ENCODE assay signal across 14 cellular contexts in the genomic region with DNA sequence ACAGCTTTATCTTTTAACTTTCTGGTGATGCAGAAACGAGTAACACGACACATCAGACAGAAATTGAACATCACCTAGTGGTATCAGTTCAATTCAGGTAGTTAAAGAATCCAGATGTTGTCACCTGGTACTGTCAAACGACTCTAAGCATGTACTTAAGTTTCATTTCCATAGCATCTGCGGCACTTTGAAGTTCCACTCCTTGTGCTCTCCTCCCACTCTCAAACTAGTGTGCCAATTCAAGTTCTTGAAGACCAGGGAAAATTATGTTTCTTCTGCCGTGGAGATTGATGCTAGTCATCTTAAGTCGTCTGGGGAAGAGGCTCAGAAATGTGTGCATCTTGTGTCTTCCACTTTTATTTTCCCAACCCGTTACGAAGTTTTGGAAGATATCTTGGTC. TPM values are rescaled to one million over a fixed set of nuclear protein-coding genes. Genes with fewer than 3 reads are reported as not detected.
DNase-seq lines count a peak whose midpoint lies in the region; ATAC-seq and TF ChIP-seq lines count a peak whose summit lies in the region.
"Had no signal": no experiment of that assay in that cellular context is flagged by ENCODE, and none has a peak within 500 bp of the region (broad histone marks: within the 10 kb centered on the region; RNA-seq: fewer than 3 reads in every experiment).

No MANE protein-coding gene starts in this region.

- H3K79me2 ChIP-seq in mesendoderm (ENCODE audit: control insufficient read depth, insufficient read depth, low read length): peaks cover 4% of the 10 kb centered on the region

- no peaks in the 10 kb centered on the region for H3K4me1 ChIP-seq in right atrium auricular region
- no peaks in the 10 kb centered on the region for H3K4me1 ChIP-seq in mesendoderm (ENCODE audit: control insufficient read depth, low read depth, low read length)

- H3K27me3 ChIP-seq in right atrium auricular region (no peaks in the 10 kb centered on the region), mesendoderm (ENCODE audit: insufficient read depth, low read length, poor library complexity) (no peaks in the 10 kb centered on the region)

- no CpG with 5 or more reads among the region's 8 CpGs for WGBS in mesendoderm (ENCODE audit: extremely low coverage, insufficient coverage, low lambda C conversion rate)

- intact Hi-C loops in left ventricle myocardium superior (cut with micrococcal nuclease): no loop called here

- H2BK120ac ChIP-seq in mesendoderm (ENCODE audit: low read depth, low read length): no peak overlapping the region

- H3K36me3 ChIP-seq in right atrium auricular region (no peaks in the 10 kb centered on the region), mesendoderm (ENCODE audit: control insufficient read depth, insufficient read depth, low read length) (no peaks in the 10 kb centered on the region)

- no peak overlapping the region for H3K27ac Mint-ChIP-seq in endothelial cell (ENCODE audit: unreplicated experiment)
- H3K27ac Mint-ChIP-seq: effector memory CD8-positive, alpha-beta T cell had no signal

- no peak overlapping the region for H4K5ac ChIP-seq in mesendoderm (ENCODE audit: low read length)

- peaks cover 5% of the 10 kb centered on the region for H3K4me1 Mint-ChIP-seq in endothelial cell (ENCODE audit: unreplicated experiment)

- no peaks in the 10 kb centered on the region for H3K9me3 Mint-ChIP-seq in endothelial cell (ENCODE audit: unreplicated experiment)
- H3K9me3 Mint-ChIP-seq: effector memory CD8-positive, alpha-beta T cell had no signal

- H3K4ac ChIP-seq in mesendoderm (ENCODE audit: low read depth, low read length): no peak overlapping the region

- no peak overlapping the region for H2AK5ac ChIP-seq in mesendoderm (ENCODE audit: low read length)

- in situ Hi-C loops in GM13976 (cut with MboI; ENCODE audit: low sequenced_read_pairs, unreplicated experiment): no loop called here

- no peak overlapping the region for H2BK5ac ChIP-seq in mesendoderm (ENCODE audit: low read length)

- H3K79me1 ChIP-seq in mesendoderm (ENCODE audit: low read length): no peaks in the 10 kb centered on the region

- ATAC-seq in left ventricle myocardium superior (no peak), HG03571 (IDR thresholded peaks at IDR 0.05; ENCODE audit: unreplicated experiment) (no peak)
- ATAC-seq: effector memory CD8-positive, alpha-beta T cell had no signal

- H3K4me3 ChIP-seq in right atrium auricular region (peak overlapping the region; percentile 33 to 44), mesendoderm (ENCODE audit: low read length) (peak overlapping the region; percentile 78)

- H3K4me3 Mint-ChIP-seq in endothelial cell (ENCODE audit: unreplicated experiment): peak overlapping the region; percentile 89

- peak overlapping the region; percentile 78 for H3K9ac ChIP-seq in mesendoderm (ENCODE audit: low read length)

- no peak overlapping the region for H3K18ac ChIP-seq in mesendoderm (ENCODE audit: low read length)

- DNase-seq in right atrium auricular region (ENCODE audit: low spot score) (no peak), left ventricle myocardium superior (no peak), endothelial cell (ENCODE audit: low spot score) (no peak), mesendoderm (no peak), GM13976 (ENCODE audit: low spot score) (no peak), NCI-H2029 (lab: John Stamatoyannopoulos, UW) (no peak)
- no peak for DNase-seq in activated effector memory CD4-positive, alpha-beta T cell treated with Interleukin-2 at 50 U/mL for 16 hours
- DNase-seq: ACHN; activated CD4-positive, alpha-beta T cell treated with anti-CD3 and anti-CD28 coated beads for 1 hour; Calu3; effector memory CD8-positive, alpha-beta T cell; NCI-H2171 had no signal

- no peak overlapping the region for H4K8ac ChIP-seq in mesendoderm (ENCODE audit: low read depth, low read length)

- TF ChIP-seq CTCF in right atrium auricular region (IDR thresholded peaks at IDR 0.05) (no peak), endothelial cell (IDR thresholded peaks at IDR 0.05; ENCODE audit: unreplicated experiment) (no peak), GM13976 (IDR thresholded peaks at IDR 0.05; ENCODE audit: borderline replicate concordance, control extremely low read depth, extremely low read depth, insufficient read depth, missing control alignments) (no peak)

- no peak overlapping the region for H3K27ac ChIP-seq in right atrium auricular region
- H3K27ac ChIP-seq in mesendoderm (ENCODE audit: low read depth, low read length): no peak overlapping the region
- H3K27ac ChIP-seq: HL-60 had no signal

- H3K23ac ChIP-seq in mesendoderm (ENCODE audit: low read length): no peak overlapping the region

- peaks cover 1% of the 10 kb centered on the region for H3K27me3 Mint-ChIP-seq in endothelial cell (ENCODE audit: unreplicated experiment)

- no peaks in the 10 kb centered on the region for H3K9me3 ChIP-seq in right atrium auricular region

- H3K4me2 ChIP-seq in mesendoderm (ENCODE audit: low read length): peak overlapping the region; percentile 61

- no peak overlapping the region for H2BK15ac ChIP-seq in mesendoderm (replicated peaks; ENCODE audit: low read depth)

- H3K56ac ChIP-seq in mesendoderm (ENCODE audit: low read length): peak overlapping the region; percentile 83

- no peaks in the 10 kb centered on the region for H3K36me3 Mint-ChIP-seq in endothelial cell (ENCODE audit: low read depth, unreplicated experiment)

RNA-seq across cellular contexts. Expression of a gene that starts 0.9 kb away (rescaled TPM):
- total RNA-seq in right atrium auricular region (10 to 100 TPM in 1 of 2 donors, 1 to 10 TPM in 1; 4.6 to 17.7 TPM), left ventricle myocardium superior (9.1 TPM), endothelial cell (ENCODE audit: unreplicated experiment) (10.5 TPM)
- polyA plus RNA-seq in mesendoderm (2013, experiment 1 of 2): 3.4 TPM
- 3.0 TPM for polyA plus RNA-seq in mesendoderm (2013, experiment 2 of 2)

RNA-seq across cellular contexts. Expression of a gene that starts 2.3 kb away (rescaled TPM):
- total RNA-seq in right atrium auricular region (10 to 100 TPM in 1 of 2 donors, 1 to 10 TPM in 1; 6.5 to 35.5 TPM), left ventricle myocardium superior (7.3 TPM), endothelial cell (ENCODE audit: unreplicated experiment) (54.6 TPM)
- polyA plus RNA-seq in mesendoderm (2013, experiment 1 of 2): 7.2 TPM
- polyA plus RNA-seq in mesendoderm (2013, experiment 2 of 2): 7.3 TPM
